ENCODE assay signal across 10 cellular contexts in the genomic region with DNA sequence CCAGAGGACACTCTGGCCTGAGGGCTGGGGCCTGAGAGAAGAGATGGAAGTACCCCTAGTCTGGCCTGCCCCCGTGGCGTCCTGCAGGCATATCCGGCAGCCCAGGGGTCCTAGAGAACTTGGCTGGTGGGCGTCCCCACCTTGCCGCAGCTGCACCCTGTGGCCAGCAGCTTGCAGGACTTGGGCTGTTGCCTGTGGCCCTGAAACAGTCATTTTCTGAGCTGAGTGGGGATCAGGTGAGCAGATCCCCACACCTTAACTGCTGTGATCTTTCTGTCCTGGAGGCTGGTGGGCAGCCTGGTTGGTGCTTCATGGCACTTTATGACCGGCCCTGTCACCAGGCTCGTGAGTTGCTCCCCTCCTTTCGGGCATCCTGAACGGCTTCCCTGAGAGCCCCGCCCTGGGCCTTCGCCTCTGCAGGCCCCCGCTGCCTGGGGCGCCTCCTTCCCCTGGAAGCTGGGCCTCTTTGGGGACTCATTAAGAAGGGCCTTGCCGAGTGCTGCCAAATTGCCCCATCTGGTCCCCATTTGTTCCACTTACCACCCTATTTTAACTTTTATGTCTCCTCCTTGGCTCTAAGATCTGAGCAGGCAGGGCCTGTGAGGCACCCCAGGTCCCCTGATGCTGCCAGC.
A peak's percentile ranks its signal among the peaks of the same experiment; 100 is the strongest.
DNase-seq lines count a peak whose midpoint lies in the region; ATAC-seq and TF ChIP-seq lines count a peak whose summit lies in the region.
"Had no signal": no experiment of that assay in that cellular context is flagged by ENCODE, and none has a peak within 500 bp of the region (broad histone marks: within the 10 kb centered on the region; RNA-seq: fewer than 3 reads in every experiment).

No MANE protein-coding gene starts in this region.

- H3K27ac ChIP-seq in A673 (ENCODE audit: low read depth, low read length, poor library complexity, severe bottlenecking): peak overlapping the region; percentile 60
- H3K27ac ChIP-seq in GM23248: peak overlapping the region; percentile 1; the same call in 1 of the 2 replicates

- H3K4me3 Mint-ChIP-seq in activated T-helper 1 cell treated with anti-CD3 and anti-CD28 coated beads, Interleukin-12 subunit alpha, Interleukin-12 subunit beta, Interleukin-2, Interleukin-4 antibody, amounts not matched to agents 30 ng/mL and 10 ng/mL and 1 ng/mL, durations not matched to agents 14 hours and 24 hours and 36 hours: peak overlapping the region; percentile 53
- H3K4me3 Mint-ChIP-seq in mesothelial cell of epicardium: no peak overlapping the region

- WGBS in GM23248 (ENCODE audit: low coverage in 1 of 2, low lambda C conversion rate in 2 of 2, missing lambda C conversion rate in 2 of 2), 2 experiments: 47 to 51% methylated on average over 14 of the region's 14 CpGs

- ATAC-seq in GM19351 (IDR thresholded peaks at IDR 0.05; ENCODE audit: unreplicated experiment): no peak

- no peak overlapping the region for H3K4me3 ChIP-seq in A673 (ENCODE audit: low read depth, low read length, poor library complexity, severe bottlenecking)
- no peak overlapping the region for H3K4me3 ChIP-seq in GM23248
- H3K4me3 ChIP-seq: coronary artery, thyroid gland had no signal

- CTCF ChIA-PET in A673 (lab: Charles Lee): no interaction called here

- in situ Hi-C loops in GM23248 (cut with MboI): no loop called here

- DNase-seq in A673 (ENCODE audit: low spot score): peak; percentile 78
- peak; percentile 38 for DNase-seq in GM23248
- DNase-seq in activated T-helper 1 cell treated with anti-CD3 and anti-CD28 coated beads, Interleukin-12 subunit alpha, Interleukin-12 subunit beta, Interleukin-2, Interleukin-4 antibody, amounts not matched to agents 30 ng/mL and 10 ng/mL and 1 ng/mL, durations not matched to agents 14 hours and 24 hours and 36 hours (ENCODE audit: low spot score): no peak
- no peak for DNase-seq in mesothelial cell of epicardium (ENCODE audit: low spot score in 2 of 2, unreplicated experiment in 2 of 2)
- DNase-seq in SIG-M5 treated with dmso at 0.1 percent for 504 hours (lab: John Stamatoyannopoulos, UW; ENCODE audit: unreplicated experiment): no peak
- DNase-seq in T1000 (lab: John Stamatoyannopoulos, UW): no peak
- DNase-seq in NCI-H1417 (lab: John Stamatoyannopoulos, UW): no peak
- DNase-seq: thyroid gland had no signal

- H2AFZ ChIP-seq in GM23248: no peak overlapping the region

- peak overlapping the region; percentile 90 for H3K27ac Mint-ChIP-seq in activated T-helper 1 cell treated with anti-CD3 and anti-CD28 coated beads, Interleukin-12 subunit alpha, Interleukin-12 subunit beta, Interleukin-2, Interleukin-4 antibody, amounts not matched to agents 30 ng/mL and 10 ng/mL and 1 ng/mL, durations not matched to agents 14 hours and 24 hours and 36 hours
- peak overlapping the region; percentile 84 for H3K27ac Mint-ChIP-seq in mesothelial cell of epicardium

- H3K27me3 Mint-ChIP-seq in activated T-helper 1 cell treated with anti-CD3 and anti-CD28 coated beads, Interleukin-12 subunit alpha, Interleukin-12 subunit beta, Interleukin-2, Interleukin-4 antibody, amounts not matched to agents 30 ng/mL and 10 ng/mL and 1 ng/mL, durations not matched to agents 14 hours and 24 hours and 36 hours (ENCODE audit: insufficient read depth): no peaks in the 10 kb centered on the region
- no peaks in the 10 kb centered on the region for H3K27me3 Mint-ChIP-seq in mesothelial cell of epicardium (ENCODE audit: low read depth)

- TF ChIP-seq CTCF in A673 (conservative IDR thresholded peaks at IDR 0.05; ENCODE audit: low read depth, low read length): no peak
- no peak for TF ChIP-seq CTCF in mesothelial cell of epicardium (IDR thresholded peaks at IDR 0.05; ENCODE audit: unreplicated experiment)

- no peaks in the 10 kb centered on the region for H3K27me3 ChIP-seq in A673 (replicated peaks; ENCODE audit: insufficient read depth, low read depth, low read length, poor library complexity)
- H3K27me3 ChIP-seq in GM23248 (replicated peaks; ENCODE audit: insufficient read depth): no peaks in the 10 kb centered on the region
- H3K27me3 ChIP-seq: thyroid gland had no signal

- BruUV-seq in A673 (replicated peaks; lab: Mats Ljungman, UMichigan): no TSS peak

- no peak overlapping the region for H3K9ac ChIP-seq in GM23248

- H3K9me2 ChIP-seq in GM23248 (ENCODE audit: insufficient read depth): no peaks in the 10 kb centered on the region

- peaks cover 11% of the 10 kb centered on the region for H3K36me3 Mint-ChIP-seq in activated T-helper 1 cell treated with anti-CD3 and anti-CD28 coated beads, Interleukin-12 subunit alpha, Interleukin-12 subunit beta, Interleukin-2, Interleukin-4 antibody, amounts not matched to agents 30 ng/mL and 10 ng/mL and 1 ng/mL, durations not matched to agents 14 hours and 24 hours and 36 hours (ENCODE audit: low read depth)
- no peaks in the 10 kb centered on the region for H3K36me3 Mint-ChIP-seq in mesothelial cell of epicardium

- no peak overlapping the region for H3K4me2 ChIP-seq in GM23248 (ENCODE audit: unreplicated experiment)

- POLR2A ChIA-PET in A673 (lab: Charles Lee; ENCODE audit: low non-redundant PET): no interaction called here

- no peaks in the 10 kb centered on the region for H3K9me3 ChIP-seq in A673 (ENCODE audit: low read depth, low read length, poor library complexity, severe bottlenecking)
- H3K9me3 ChIP-seq in GM23248 (ENCODE audit: low read depth): no peaks in the 10 kb centered on the region
- H3K9me3 ChIP-seq: thyroid gland had no signal

- intact Hi-C loops in A673 (cut with micrococcal nuclease; ENCODE audit: unreplicated experiment): loop anchor here (5.0 to 10.0 kb wide), 2 partner anchors 33 to 105 kb away; no protein-coding TSS in a partner anchor
- intact Hi-C loops in activated T-helper 1 cell treated with anti-CD3 and anti-CD28 coated beads, Interleukin-12 subunit alpha, Interleukin-12 subunit beta, Interleukin-2, Interleukin-4 antibody, amounts not matched to agents 30 ng/mL and 10 ng/mL and 1 ng/mL, durations not matched to agents 14 hours and 24 hours and 36 hours (cut with micrococcal nuclease): loop anchor here (2.0 to 5.0 kb wide), 4 partner anchors 35 to 693 kb away; a partner anchor contains a TSS

- peaks cover 90% of the 10 kb centered on the region for H3K4me1 Mint-ChIP-seq in activated T-helper 1 cell treated with anti-CD3 and anti-CD28 coated beads, Interleukin-12 subunit alpha, Interleukin-12 subunit beta, Interleukin-2, Interleukin-4 antibody, amounts not matched to agents 30 ng/mL and 10 ng/mL and 1 ng/mL, durations not matched to agents 14 hours and 24 hours and 36 hours (ENCODE audit: low read depth)
- peaks cover 72% of the 10 kb centered on the region for H3K4me1 Mint-ChIP-seq in mesothelial cell of epicardium

- H4K20me1 ChIP-seq in GM23248 (ENCODE audit: insufficient read depth): peaks cover 7% of the 10 kb centered on the region; the same call in 1 of the 2 replicates

- H3K36me3 ChIP-seq in A673 (ENCODE audit: insufficient read depth, low read length, poor library complexity, severe bottlenecking): no peaks in the 10 kb centered on the region
- H3K36me3 ChIP-seq in GM23248 (ENCODE audit: low read depth): no peaks in the 10 kb centered on the region
- H3K36me3 ChIP-seq: thyroid gland had no signal

- H3K4me1 ChIP-seq in A673 (ENCODE audit: insufficient read depth, low read length, poor library complexity, severe bottlenecking): peaks cover 73% of the 10 kb centered on the region
- H3K4me1 ChIP-seq in GM23248 (ENCODE audit: insufficient read depth): peaks cover 42% of the 10 kb centered on the region

- H3K9me3 Mint-ChIP-seq in activated T-helper 1 cell treated with anti-CD3 and anti-CD28 coated beads, Interleukin-12 subunit alpha, Interleukin-12 subunit beta, Interleukin-2, Interleukin-4 antibody, amounts not matched to agents 30 ng/mL and 10 ng/mL and 1 ng/mL, durations not matched to agents 14 hours and 24 hours and 36 hours: no peaks in the 10 kb centered on the region
- H3K9me3 Mint-ChIP-seq in mesothelial cell of epicardium: no peaks in the 10 kb centered on the region

- H3K79me2 ChIP-seq in GM23248 (ENCODE audit: insufficient read depth): peaks cover 100% of the 10 kb centered on the region

- peaks cover 25% of the 10 kb centered on the region for H3F3A ChIP-seq in GM23248 (ENCODE audit: insufficient read depth)

Comparison
In these comparisons a context has a peak if more than half of its experiments do, and no peak if none do; other contexts are left out.
1. DNase-seq: peak in A673 (single experiment) and GM23248 (single experiment); none in activated T-helper 1 cell treated with anti-CD3 and anti-CD28 coated beads, Interleukin-12 subunit alpha, Interleukin-12 subunit beta, Interleukin-2, Interleukin-4 antibody, amounts not matched to agents 30 ng/mL and 10 ng/mL and 1 ng/mL, durations not matched to agents 14 hours and 24 hours and 36 hours (single experiment), mesothelial cell of epicardium (0 of 2), SIG-M5 treated with dmso at 0.1 percent for 504 hours (single experiment), T1000 (single experiment) and NCI-H1417 (0 of 3).